In genomic region chr15:82543155-82543554, GRCh38 we compare ENCODE assay signal across 13 cellular contexts. TPM values are rescaled to one million over a fixed set of nuclear protein-coding genes. Genes with fewer than 3 reads are reported as not detected.
DNase-seq lines count a peak whose midpoint lies in the region; FAIRE-seq and TF ChIP-seq lines count a peak whose summit lies in the region.
"Had no signal": no experiment of that assay in that cellular context is flagged by ENCODE, and none has a peak within 500 bp of the region (broad histone marks: within the 10 kb centered on the region; RNA-seq: fewer than 3 reads in every experiment).

No MANE protein-coding gene starts in this region.

- H3K36me3 ChIP-seq in HUES6 (ENCODE audit: control insufficient read depth, insufficient read depth, low read length) = peaks cover 19% of the 10 kb centered on the region

- H3K9me3 ChIP-seq in HUES6 (ENCODE audit: control insufficient read depth, insufficient read depth, low read depth, low read length) = no peaks in the 10 kb centered on the region

- DNase-seq in AG20443 (ENCODE audit: low spot score) = peak; percentile 83
- DNase-seq in amniotic epithelial cell (ENCODE audit: low read depth) = peak; percentile 71
- DNase-seq in iPS-NIHi7 (ENCODE audit: extremely low spot score) = peak; percentile 34
- no peak for DNase-seq in mesothelial cell of epicardium (ENCODE audit: low spot score in 2 of 2, unreplicated experiment in 2 of 2)
- DNase-seq in NCI-H226 = no peak
- no peak for DNase-seq in GM12892 (ENCODE audit: insufficient read length)
- DNase-seq in NCI-H187 treated with DMSO at 0.1 percent for 48 hours (lab: John Stamatoyannopoulos, UW) = no peak
- DNase-seq: activated effector memory CD4-positive, alpha-beta T cell treated with Interleukin-2 at 50 U/mL for 16 hours; effector CD4-positive, alpha-beta T cell had no signal

- H3K4me1 Mint-ChIP-seq in mesothelial cell of epicardium = peaks cover 27% of the 10 kb centered on the region

- no peak overlapping the region for H3K9ac ChIP-seq in HUES6 (ENCODE audit: low read length)

- no peak for TF ChIP-seq CTCF in mesothelial cell of epicardium (IDR thresholded peaks at IDR 0.05; ENCODE audit: unreplicated experiment)

- peaks cover 9% of the 10 kb centered on the region for H3K27me3 Mint-ChIP-seq in mesothelial cell of epicardium (ENCODE audit: low read depth)

- H3K36me3 Mint-ChIP-seq in mesothelial cell of epicardium = peaks cover 3% of the 10 kb centered on the region

- 0 out of 2 replicates have a peak overlapping the region, but pooled peaks have one; percentile 11 for H3K4me3 ChIP-seq in HUES6 (ENCODE audit: low read depth, low read length)
- H3K4me3 ChIP-seq: GM12878 had no signal

- H3K27ac Mint-ChIP-seq in mesothelial cell of epicardium = no peak overlapping the region

- no peak for FAIRE-seq in GM12892 (lab: Jason Lieb, UNC)
- FAIRE-seq: GM12878, HepG2 had no signal

- peaks cover 23% of the 10 kb centered on the region for H3K4me1 ChIP-seq in HUES6 (ENCODE audit: control insufficient read depth, insufficient read depth, low read length)

- H3K4me3 Mint-ChIP-seq in mesothelial cell of epicardium = no peak overlapping the region
- H3K4me3 Mint-ChIP-seq: CD14-positive monocyte had no signal

- no peaks in the 10 kb centered on the region for H3K9me3 Mint-ChIP-seq in mesothelial cell of epicardium
- H3K9me3 Mint-ChIP-seq: CD14-positive monocyte had no signal

- no peak overlapping the region for H3K27ac ChIP-seq in HUES6 (ENCODE audit: low read depth, low read length)

- TF ChIP-seq POLR2A in GM12892 (IDR thresholded peaks at IDR 0.05; ENCODE audit: low read depth, low read length) = no peak

- H3K27me3 ChIP-seq in HUES6 (ENCODE audit: control insufficient read depth, insufficient read depth, low read length) = no peaks in the 10 kb centered on the region

RNA-seq across cellular contexts. Expression of gene RPS17, which starts 2.9 kb away (rescaled TPM):
- 1,564 to 1,650 TPM (median 1,638 TPM) in 3 replicates for total RNA-seq in mesothelial cell of epicardium
- 10,271 TPM for polyA plus RNA-seq in GM12892 (2012; ENCODE audit: missing spikeins)

Comparison
In these comparisons a context has a peak if more than half of its experiments do, and no peak if none do; other contexts are left out.
1. DNase-seq: peak in AG20443 (single experiment), amniotic epithelial cell (single experiment) and iPS-NIHi7 (single experiment); none in mesothelial cell of epicardium (0 of 2), NCI-H226 (single experiment), GM12892 (single experiment) and NCI-H187 treated with DMSO at 0.1 percent for 48 hours (single experiment).